24 cellular contexts compared by ENCODE assay signal in the genomic region with DNA sequence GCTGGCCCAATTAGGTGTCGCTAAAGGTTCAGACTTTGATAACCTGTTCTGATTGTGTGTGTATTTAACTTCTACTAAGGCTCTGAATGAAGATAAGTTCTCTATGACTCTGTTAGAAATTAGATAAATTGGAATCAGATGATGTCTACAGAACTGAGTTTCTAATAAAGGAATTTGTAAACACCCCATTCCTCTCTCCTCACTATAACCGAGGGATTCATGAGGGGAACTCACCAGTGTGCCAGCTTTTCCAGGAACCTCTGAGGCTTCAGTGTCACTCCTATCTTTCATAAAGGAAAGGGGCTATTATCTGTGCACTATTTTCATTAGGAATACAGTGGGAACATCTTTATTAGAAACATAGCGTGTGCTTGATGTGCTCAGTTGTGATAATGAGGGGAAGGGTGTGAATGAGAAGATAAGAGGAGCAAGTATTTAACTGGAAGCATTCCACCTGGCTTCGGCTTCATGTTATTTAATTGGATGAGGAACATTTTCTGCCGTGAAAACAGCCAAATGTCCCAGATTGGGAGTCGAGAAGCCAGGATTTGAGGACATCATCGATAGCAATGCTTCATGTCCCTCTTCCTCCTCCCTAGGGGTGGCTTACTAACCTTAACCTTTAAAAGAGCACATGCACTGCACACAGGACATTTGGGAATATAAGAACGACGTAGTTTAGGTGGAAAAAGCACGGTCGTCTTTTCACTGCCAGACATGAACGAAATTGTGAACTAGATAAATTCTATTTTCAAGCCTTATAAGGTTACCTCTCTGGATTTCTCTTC.
A peak's percentile ranks its signal among the peaks of the same experiment; 100 is the strongest.
DNase-seq lines count a peak whose midpoint lies in the region; ATAC-seq and TF ChIP-seq lines count a peak whose summit lies in the region.
"Had no signal": no experiment of that assay in that cellular context is flagged by ENCODE, and none has a peak within 500 bp of the region (broad histone marks: within the 10 kb centered on the region; RNA-seq: fewer than 3 reads in every experiment).

No MANE protein-coding gene starts in this region.

- no peaks in the 10 kb centered on the region for H3K4me1 Mint-ChIP-seq in neural progenitor cell
- H3K4me1 Mint-ChIP-seq: activated CD4-positive, alpha-beta T cell treated with anti-CD3 and anti-CD28 coated beads, Interleukin-2, amount 10 ng/mL, durations not matched to agents 24 days and 14 days; CD4-positive, CD25-positive, alpha-beta regulatory T cell; memory B cell; naive B cell; T-helper 17 cell had no signal

- no peaks in the 10 kb centered on the region for H3K36me3 ChIP-seq in ACC112 (ENCODE audit: insufficient read depth, low read length)
- no peaks in the 10 kb centered on the region for H3K36me3 ChIP-seq in neural progenitor cell

- ATAC-seq in activated naive CD4-positive, alpha-beta T cell treated with anti-CD3 and anti-CD28 coated beads, Interleukin-2, amount 50 U/mL, for 72 hours, result no peak
- ATAC-seq: activated T-cell treated with anti-CD3 and anti-CD28 coated beads, Interleukin-2, amount 50 U/mL, for 4 hours; T-helper 17 cell had no signal

- no peak overlapping the region for H3K27ac Mint-ChIP-seq in neural progenitor cell
- H3K27ac Mint-ChIP-seq in activated naive CD4-positive, alpha-beta T cell treated with anti-CD3 and anti-CD28 coated beads, Interleukin-2, amount 50 U/mL, for 72 hours, result no peak overlapping the region
- H3K27ac Mint-ChIP-seq: activated CD4-positive, alpha-beta T cell treated with anti-CD3 and anti-CD28 coated beads, Interleukin-2, amount 10 ng/mL, durations not matched to agents 24 days and 14 days; CD4-positive, CD25-positive, alpha-beta regulatory T cell; memory B cell; T-helper 17 cell had no signal

- H3K9ac ChIP-seq in neural progenitor cell, result no peak overlapping the region
- H3K9ac ChIP-seq: SK-N-SH had no signal

- no peaks in the 10 kb centered on the region for H3K4me1 ChIP-seq in ACC112 (ENCODE audit: control insufficient read depth, insufficient read depth, low read length, unreplicated experiment)
- H3K4me1 ChIP-seq in neural progenitor cell, result no peaks in the 10 kb centered on the region

- TF ChIP-seq CTCF in neural progenitor cell (IDR thresholded peaks at IDR 0.05), result no peak

- no peak overlapping the region for H3K4me3 Mint-ChIP-seq in neural progenitor cell
- H3K4me3 Mint-ChIP-seq: activated CD4-positive, alpha-beta T cell treated with anti-CD3 and anti-CD28 coated beads, Interleukin-2, amount 10 ng/mL, durations not matched to agents 24 days and 14 days; activated T-cell treated with anti-CD3 and anti-CD28 coated beads, Interleukin-2, amount 50 U/mL, for 4 hours; CD4-positive, CD25-positive, alpha-beta regulatory T cell; memory B cell; naive B cell; T-helper 17 cell had no signal

- H3F3A ChIP-seq in neural progenitor cell (ENCODE audit: low read depth), result no peaks in the 10 kb centered on the region

- H4K20me1 ChIP-seq in neural progenitor cell (ENCODE audit: low read depth), result no peaks in the 10 kb centered on the region

- H3K27me3 ChIP-seq in ACC112 (ENCODE audit: insufficient read depth, low read length) (no peaks in the 10 kb centered on the region), neural progenitor cell (no peaks in the 10 kb centered on the region)

- H3K36me3 Mint-ChIP-seq in neural progenitor cell, result no peaks in the 10 kb centered on the region
- peaks cover 0 to 4% of the 10 kb centered on the region in 2 donors for H3K36me3 Mint-ChIP-seq in activated naive CD4-positive, alpha-beta T cell treated with anti-CD3 and anti-CD28 coated beads, Interleukin-2, amount 50 U/mL, for 72 hours
- H3K36me3 Mint-ChIP-seq: CD4-positive, CD25-positive, alpha-beta regulatory T cell; memory B cell had no signal

- no peaks in the 10 kb centered on the region for H3K27me3 Mint-ChIP-seq in neural progenitor cell (ENCODE audit: insufficient read depth, low read depth)
- H3K27me3 Mint-ChIP-seq: activated CD4-positive, alpha-beta T cell treated with anti-CD3 and anti-CD28 coated beads, Interleukin-2, amount 10 ng/mL, durations not matched to agents 24 days and 14 days; CD4-positive, CD25-positive, alpha-beta regulatory T cell; T-helper 17 cell had no signal

- DNase-seq in G401 (ENCODE audit: low spot score) (peak; percentile 70), dermis microvascular lymphatic vessel endothelial cell (ENCODE audit: low read depth in 2 of 2) (peak; percentile 1 to 63), neural progenitor cell (ENCODE audit: low spot score) (no peak), hepatic stellate cell (ENCODE audit: low spot score) (no peak), A172 (ENCODE audit: low spot score) (no peak), NAMALWA (ENCODE audit: low spot score) (no peak)
- no peak for DNase-seq in activated naive CD4-positive, alpha-beta T cell treated with anti-CD3 and anti-CD28 coated beads, Interleukin-2, amount 50 U/mL, for 72 hours (ENCODE audit: low spot score in 2 of 2)
- DNase-seq: activated CD4-positive, alpha-beta T cell treated with anti-CD3 and anti-CD28 coated beads, Interleukin-2, amount 10 ng/mL, durations not matched to agents 24 days and 14 days; activated naive CD4-positive, alpha-beta T cell treated with Interleukin-2 at 50 U/mL for 16 hours; activated T-cell treated with anti-CD3 and anti-CD28 coated beads, Interleukin-2, amount 50 U/mL, for 4 hours; amniotic stem cell; CD4-positive, CD25-positive, alpha-beta regulatory T cell; glutamatergic neuron; KG1; naive B cell; NCI-H1694 treated with DMSO at 0.1 percent for 48 hours; NCI-H526 treated with DMSO at 0.1 percent for 48 hours; occipital lobe; RPMI8226; SK-N-SH; T-helper 17 cell had no signal

- peaks cover 9% of the 10 kb centered on the region for H3K9me3 Mint-ChIP-seq in neural progenitor cell
- H3K9me3 Mint-ChIP-seq in activated naive CD4-positive, alpha-beta T cell treated with anti-CD3 and anti-CD28 coated beads, Interleukin-2, amount 50 U/mL, for 72 hours, result peaks cover 6 to 25% of the 10 kb centered on the region in 2 donors

- peak overlapping the region; percentile 77 for H2AFZ ChIP-seq in ACC112 (ENCODE audit: low read length, unreplicated experiment)
- peak overlapping the region; percentile 19 for H2AFZ ChIP-seq in neural progenitor cell (replicated peaks)

- no peak overlapping the region for H3K4me2 ChIP-seq in neural progenitor cell
- H3K4me2 ChIP-seq: SK-N-SH, smooth muscle cell had no signal

- H3K27ac ChIP-seq in ACC112 (ENCODE audit: low read depth, low read length), result no peak overlapping the region
- H3K27ac ChIP-seq in neural progenitor cell, result no peak overlapping the region

- no peaks in the 10 kb centered on the region for H3K9me3 ChIP-seq in neural progenitor cell (ENCODE audit: low read depth)
- H3K9me3 ChIP-seq: SK-N-SH had no signal

- in situ Hi-C loops in G401 (cut with HindIII; ENCODE audit: low sequenced_read_pairs), result no loop called here

- no peaks in the 10 kb centered on the region for H3K79me2 ChIP-seq in ACC112 (ENCODE audit: control insufficient read depth, insufficient read depth, low read length, unreplicated experiment)
- no peaks in the 10 kb centered on the region for H3K79me2 ChIP-seq in neural progenitor cell (ENCODE audit: low read depth)

- H3K4me3 ChIP-seq in ACC112 (ENCODE audit: low read depth, low read length), result peak overlapping the region; percentile 28; the same call in 1 of the 2 replicates
- no peak overlapping the region for H3K4me3 ChIP-seq in neural progenitor cell
- H3K4me3 ChIP-seq: smooth muscle cell had no signal

Comparison
In these comparisons a context has a peak if more than half of its experiments do, and no peak if none do; other contexts are left out.
1. DNase-seq: peak in G401 (single experiment) and dermis microvascular lymphatic vessel endothelial cell (2 of 2); none in neural progenitor cell (single experiment), hepatic stellate cell (single experiment), activated naive CD4-positive, alpha-beta T cell treated with anti-CD3 and anti-CD28 coated beads, Interleukin-2, amount 50 U/mL, for 72 hours (0 of 2), A172 (single experiment) and NAMALWA (single experiment).